9 cellular contexts compared by ENCODE assay signal in the genomic region with DNA sequence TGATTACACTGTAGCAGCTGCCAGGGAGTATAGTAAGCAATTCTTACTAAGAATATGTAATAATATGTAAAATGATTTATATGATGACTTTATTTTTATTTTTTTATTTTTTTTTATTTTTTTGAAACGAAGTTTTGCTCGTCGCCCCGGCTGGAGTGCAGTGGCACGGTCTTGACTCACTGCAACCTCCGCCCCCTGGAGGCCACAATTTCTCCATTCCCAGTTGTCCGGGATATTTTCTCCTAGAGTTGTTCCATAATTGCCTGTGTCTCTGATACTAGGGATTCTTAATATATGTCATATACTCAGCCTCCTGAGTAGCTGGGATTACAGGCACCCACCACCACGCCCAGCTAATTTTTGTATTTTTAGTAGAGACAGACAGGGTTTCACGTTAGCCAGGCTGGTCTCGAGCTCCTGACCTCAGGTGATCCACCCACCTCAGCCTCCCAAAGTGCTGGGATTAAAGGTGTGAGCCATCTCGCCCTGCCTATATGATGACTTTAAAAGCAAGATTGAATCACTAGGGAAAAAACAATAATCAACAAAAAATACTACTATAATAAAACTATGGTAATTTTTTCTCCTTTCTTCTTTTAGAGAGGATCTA. TPM values are rescaled to one million over a fixed set of nuclear protein-coding genes. Genes with fewer than 3 reads are reported as not detected.
DNase-seq lines count a peak whose midpoint lies in the region; ATAC-seq and TF ChIP-seq lines count a peak whose summit lies in the region.
"Had no signal": no experiment of that assay in that cellular context is flagged by ENCODE, and none has a peak within 500 bp of the region (broad histone marks: within the 10 kb centered on the region; RNA-seq: fewer than 3 reads in every experiment).

No MANE protein-coding gene starts in this region.

- TF ChIP-seq CTCF in DND-41 (IDR thresholded peaks at IDR 0.05; ENCODE audit: borderline replicate concordance, extremely low read depth, low read length, poor library complexity, severe bottlenecking): peak; percentile 38
- peak; percentile 20 to 62 (median 59) for TF ChIP-seq CTCF in ascending aorta (IDR thresholded peaks at IDR 0.05)
- TF ChIP-seq CTCF in tibial artery (IDR thresholded peaks at IDR 0.05): peak; percentile 39 to 60

- DNase-seq in DND-41 (no peak), Kasumi-1 (lab: John Stamatoyannopoulos, UW) (peak; percentile 33 to 39), ascending aorta (ENCODE audit: low spot score in 2 of 2) (peak in 1 of 2 donors; percentile 74), iPS-NIHi11 (ENCODE audit: low spot score) (peak; percentile 38), tibial artery (peak; percentile 64 to 67), NCI-H345 treated with DMSO at 0.1 percent for 48 hours (lab: John Stamatoyannopoulos, UW; ENCODE audit: unreplicated experiment) (no peak), epidermal melanocyte (ENCODE audit: insufficient read length, low spot score) (no peak)

- H3K79me2 ChIP-seq in DND-41 (ENCODE audit: insufficient read depth, low read length): no peaks in the 10 kb centered on the region

- no peak overlapping the region for H2AFZ ChIP-seq in DND-41 (ENCODE audit: low read depth, low read length)

- H3K9ac ChIP-seq in DND-41 (ENCODE audit: low read depth, low read length): no peak overlapping the region

- H3K9me3 ChIP-seq in DND-41 (ENCODE audit: insufficient read depth, low read length, severe bottlenecking): no peaks in the 10 kb centered on the region
- no peaks in the 10 kb centered on the region for H3K9me3 ChIP-seq in ascending aorta
- no peaks in the 10 kb centered on the region for H3K9me3 ChIP-seq in tibial artery

- H3K4me1 ChIP-seq in DND-41 (ENCODE audit: insufficient read depth, low read length) (peaks cover 57% of the 10 kb centered on the region), ascending aorta (peaks cover 0 to 8% of the 10 kb centered on the region in 2 donors), tibial artery (peaks cover 0 to 20% (median 4%) of the 10 kb centered on the region in 4 donors)

- H3K27ac ChIP-seq in DND-41 (ENCODE audit: low read length) (no peak overlapping the region), ascending aorta (no peak overlapping the region), tibial artery (no peak overlapping the region)
- H3K27ac ChIP-seq: SK-N-MC had no signal

- H3K27me3 ChIP-seq in DND-41 (ENCODE audit: insufficient read depth, low read length, poor library complexity): no peaks in the 10 kb centered on the region
- no peaks in the 10 kb centered on the region for H3K27me3 ChIP-seq in ascending aorta
- no peaks in the 10 kb centered on the region for H3K27me3 ChIP-seq in tibial artery

- no peaks in the 10 kb centered on the region for H4K20me1 ChIP-seq in DND-41 (ENCODE audit: insufficient read depth, low read length)

- no peak overlapping the region for H3K4me2 ChIP-seq in DND-41 (ENCODE audit: insufficient read depth, low read length)

- ATAC-seq in DND-41 (ENCODE audit: insufficient read depth, low read depth): no peak
- ATAC-seq in GM19351 (IDR thresholded peaks at IDR 0.05; ENCODE audit: unreplicated experiment): no peak

- H3K36me3 ChIP-seq in DND-41 (ENCODE audit: insufficient read depth, low read length): no peaks in the 10 kb centered on the region
- no peaks in the 10 kb centered on the region for H3K36me3 ChIP-seq in ascending aorta
- no peaks in the 10 kb centered on the region for H3K36me3 ChIP-seq in tibial artery

- H3K4me3 ChIP-seq in DND-41 (ENCODE audit: low read depth in 1 of 2, low read length in 2 of 2) (no peak overlapping the region), ascending aorta (no peak overlapping the region), tibial artery (no peak overlapping the region)
- H3K4me3 ChIP-seq: SK-N-MC had no signal

- intact Hi-C loops in ascending aorta (cut with DNase I): loop anchor here (10.0 kb wide), 1 partner anchor 210 kb away; no protein-coding TSS in a partner anchor
- intact Hi-C loops in tibial artery (cut with DNase I; ENCODE audit: low total_unique reads): no loop called here

RNA-seq across cellular contexts. Expression of gene ITPR2, which starts 12.2 kb away (rescaled TPM):
- total RNA-seq in ascending aorta: 12.5 TPM

Comparison
In these comparisons a context has a peak if more than half of its experiments do, and no peak if none do; other contexts are left out.
1. DNase-seq: peak in Kasumi-1 (2 of 2), iPS-NIHi11 (single experiment) and tibial artery (2 of 2); none in DND-41 (single experiment), NCI-H345 treated with DMSO at 0.1 percent for 48 hours (single experiment) and epidermal melanocyte (single experiment).
2. Peak in every context shown above with its lines, with median percentiles within 50 percentile points of each other: CTCF ChIP-seq.